Comparison of ENCODE assay signal across 8 cellular contexts in the genomic region with DNA sequence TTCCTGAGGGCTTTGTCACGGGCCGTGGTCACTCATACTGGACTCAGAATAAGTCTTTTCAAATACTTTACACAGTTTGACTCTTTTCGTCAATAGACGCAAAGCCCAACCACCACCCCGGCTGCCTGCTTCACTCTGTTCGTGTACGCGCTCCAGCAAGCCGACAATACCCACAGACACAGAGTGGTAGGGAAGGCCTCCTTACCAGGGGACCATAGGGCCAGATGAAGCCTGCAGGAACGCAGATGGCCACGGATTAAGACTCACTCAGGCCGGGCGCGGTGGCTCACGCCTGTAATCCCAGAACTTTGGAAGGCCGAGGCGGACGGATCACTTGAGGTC. TPM values are rescaled to one million over a fixed set of nuclear protein-coding genes. Genes with fewer than 3 reads are reported as not detected.
DNase-seq lines count a peak whose midpoint lies in the region; ATAC-seq and TF ChIP-seq lines count a peak whose summit lies in the region.

No MANE protein-coding gene starts in this region.

- peak overlapping the region; percentile 80 for H2AK9ac ChIP-seq in IMR-90 (replicated peaks; ENCODE audit: low read depth, low read length, poor library complexity)

- DNase-seq in NOMO-1 treated with DMSO at 0.1 percent for 48 hours (lab: John Stamatoyannopoulos, UW; ENCODE audit: unreplicated experiment) (peak; percentile 20), NOMO-1 treated with dmso at 0.1 percent for 144 hours (lab: John Stamatoyannopoulos, UW; ENCODE audit: unreplicated experiment) (no peak), IMR-90 (peak; percentile 29), left ventricle myocardium superior (no peak), gastrocnemius medialis (no peak), NCI-H510A (lab: John Stamatoyannopoulos, UW) (no peak), GM19240 (ENCODE audit: insufficient read length, low spot score) (no peak)
- DNase-seq in activated naive CD4-positive, alpha-beta T cell treated with anti-CD3 and anti-CD28 coated beads, Interleukin-2, amount 50 U/mL, for 16 hours, result peak; percentile 17

- peak overlapping the region; percentile 89 for H3K27ac ChIP-seq in IMR-90 (ENCODE audit: insufficient read depth, low read length)
- peak overlapping the region; percentile 84 to 93 (median 88) for H3K27ac ChIP-seq in gastrocnemius medialis

- no peak overlapping the region for H3K23ac ChIP-seq in IMR-90 (ENCODE audit: low read depth, low read length)

- H4K8ac ChIP-seq in IMR-90 (ENCODE audit: low read depth in 2 of 2, low read length in 2 of 2), result peak overlapping the region; percentile 34 to 90; a peak in 3 of 4 replicates

- peaks cover 32% of the 10 kb centered on the region for H4K20me1 ChIP-seq in IMR-90 (ENCODE audit: insufficient read depth, low read length)

- H3K4me3 ChIP-seq in IMR-90 (ENCODE audit: insufficient read depth, low read depth, low read length) (peak overlapping the region; percentile 80), gastrocnemius medialis (peak overlapping the region; percentile 79 to 98 (median 86))

- peak overlapping the region; percentile 83 for H3K4ac ChIP-seq in IMR-90 (ENCODE audit: low read depth, low read length)

- H3K14ac ChIP-seq in IMR-90 (replicated peaks; ENCODE audit: low read depth, low read length), result peak overlapping the region; percentile 34

- dilution Hi-C loops in IMR-90 (cut with HindIII; ENCODE audit: low sequenced_read_pairs, unreplicated experiment), result no loop called here

- peak overlapping the region; percentile 48; the same call in 1 of the 2 replicates for H3K56ac ChIP-seq in IMR-90 (ENCODE audit: extremely low read depth, insufficient read depth, low read length)

- peak overlapping the region; percentile 74 for H2AFZ ChIP-seq in IMR-90 (replicated peaks; ENCODE audit: low read length, poor library complexity)

- H2BK5ac ChIP-seq in IMR-90 (ENCODE audit: low read depth, low read length, poor library complexity, severe bottlenecking), result peak overlapping the region; percentile 96

- no peak overlapping the region for H3K18ac ChIP-seq in IMR-90 (ENCODE audit: low read depth, low read length)

- H3K4me2 ChIP-seq in IMR-90 (ENCODE audit: low read depth, low read length), result peak overlapping the region; percentile 86

- H4K5ac ChIP-seq in IMR-90 (ENCODE audit: low read depth, low read length), result peak overlapping the region; percentile 54

- H4K91ac ChIP-seq in IMR-90 (ENCODE audit: insufficient read depth, low read depth, low read length), result peak overlapping the region; percentile 45; the same call in 1 of the 2 replicates

- TF ChIP-seq RAD21 in IMR-90 (IDR thresholded peaks at IDR 0.05; ENCODE audit: low read length), result no peak

- no peak overlapping the region for H2BK15ac ChIP-seq in IMR-90 (ENCODE audit: low read depth, low read length)

- H3K9ac ChIP-seq in IMR-90 (ENCODE audit: low read depth, low read length), result peak overlapping the region; percentile 94

- H2BK20ac ChIP-seq in IMR-90 (ENCODE audit: low read depth, low read length), result no peak overlapping the region

- intact Hi-C loops in IMR-90 (cut with micrococcal nuclease) (no loop called here), left ventricle myocardium superior (cut with micrococcal nuclease) (no loop called here), gastrocnemius medialis (cut with DNase I; ENCODE audit: low total_unique reads) (loop anchor here (2.0 kb wide), 3 partner anchors 30 to 120 kb away; a partner anchor contains a TSS)

- no peak overlapping the region for H2BK120ac ChIP-seq in IMR-90 (ENCODE audit: low read depth, low read length)

- POLR2A ChIA-PET in IMR-90 (lab: Charles Lee; ENCODE audit: unreplicated experiment), result no interaction called here

- peak; percentile 64 for ATAC-seq in IMR-90 (ENCODE audit: low read depth)
- peak; percentile 7 for ATAC-seq in left ventricle myocardium superior
- ATAC-seq in gastrocnemius medialis, result no peak

- H3K9me1 ChIP-seq in IMR-90 (ENCODE audit: insufficient read depth, low read length), result peaks cover 4% of the 10 kb centered on the region; the same call in 1 of the 2 replicates

- TSS peak; percentile 80 for BruUV-seq in IMR-90 (replicated peaks; lab: Mats Ljungman, UMichigan)

- CTCF ChIA-PET in IMR-90 (lab: Yijun Ruan, JAX), result no interaction called here

- 0% methylated on average over 8 of the region's 18 CpGs; no CpG with 5 or more reads in 1 of the 2 experiments for WGBS in IMR-90 (ENCODE audit: extremely low coverage in 2 of 2, insufficient read length in 1 of 2), 2 experiments

- H2AK5ac ChIP-seq in IMR-90 (ENCODE audit: low read depth, low read length), result peak overlapping the region; percentile 89

- H3K9me3 ChIP-seq in IMR-90 (ENCODE audit: control insufficient read depth, insufficient read depth, low read length) (no peaks in the 10 kb centered on the region), gastrocnemius medialis (no peaks in the 10 kb centered on the region)

- TF ChIP-seq CTCF in IMR-90 (conservative IDR thresholded peaks at IDR 0.05; ENCODE audit: low read depth, low read length) (no peak), gastrocnemius medialis (IDR thresholded peaks at IDR 0.05 in 4 of 5, conservative IDR thresholded peaks at IDR 0.05 in 1 of 5) (no peak)

- H3K36me3 ChIP-seq in IMR-90 (ENCODE audit: control insufficient read depth, insufficient read depth, low read length), result peaks cover 2% of the 10 kb centered on the region; the same call in 1 of the 2 replicates
- H3K36me3 ChIP-seq in gastrocnemius medialis, result no peaks in the 10 kb centered on the region

- TF ChIP-seq POLR2A in IMR-90 (IDR thresholded peaks at IDR 0.05; ENCODE audit: low read depth, low read length) (no peak), gastrocnemius medialis (IDR thresholded peaks at IDR 0.05) (no peak)

- in situ Hi-C loops in IMR-90 (cut with MboI; ENCODE audit: low sequenced_read_pairs) (loop anchor here (25.0 kb wide), 1 partner anchor 214 kb away; a partner anchor contains a TSS), gastrocnemius medialis (cut with MboI; ENCODE audit: low sequenced_read_pairs in 4 of 4) (no loop called here)

- H3K27me3 ChIP-seq in IMR-90 (ENCODE audit: control insufficient read depth, insufficient read depth, low read length) (no peaks in the 10 kb centered on the region), gastrocnemius medialis (no peaks in the 10 kb centered on the region)

- H3K79me1 ChIP-seq in IMR-90 (ENCODE audit: low read depth in 1 of 2, low read length in 2 of 2), result peaks cover 10 to 46% of the 10 kb centered on the region in 2 experiments; a peak in 3 of 4 replicates

- peaks cover 1% of the 10 kb centered on the region; the same call in 1 of the 2 replicates for H3K4me1 ChIP-seq in IMR-90 (ENCODE audit: control insufficient read depth, insufficient read depth, low read length)
- H3K4me1 ChIP-seq in gastrocnemius medialis, result peaks cover 10 to 14% of the 10 kb centered on the region in 2 donors

TF ChIP-seq in IMR-90, 13 proteins besides CTCF, POLR2A, EP300 and RAD21:
- peak; percentile 48; the same call in 1 of the 2 replicates for TF ChIP-seq MXI1 (IDR thresholded peaks at IDR 0.05; ENCODE audit: borderline replicate concordance, low read depth, low read length)
- TF ChIP-seq RCOR1 (IDR thresholded peaks at IDR 0.05; ENCODE audit: insufficient replicate concordance, low read length), result no peak

RNA-seq across cellular contexts. Expression of a gene that starts 29.7 kb away (rescaled TPM):
- total RNA-seq in IMR-90 (2012; rRNA removed) (under 0.01 TPM in 2 replicates), left ventricle myocardium superior (not detected), gastrocnemius medialis (not detected)
- 0.09 and 0.17 TPM in 2 replicates for polyA plus RNA-seq in IMR-90 (2012; rRNA removed)
- 0.02 and 0.04 TPM in 2 replicates for polyA plus RNA-seq in IMR-90 (2012; cell fraction: cytosol; rRNA removed)
- 0.41 and 0.62 TPM in 2 replicates for polyA plus RNA-seq in IMR-90 (2012; cell fraction: nucleus; rRNA removed; ENCODE audit: low replicate concordance)

RNA-seq across cellular contexts. Expression of a gene that starts 41.0 kb away (rescaled TPM):
- total RNA-seq in IMR-90 (2012; rRNA removed) (13.8 and 22.2 TPM in 2 replicates), left ventricle myocardium superior (19.8 TPM), gastrocnemius medialis (10 to 100 TPM; 15.4 to 18.1 (median 16.4) TPM)
- polyA plus RNA-seq in IMR-90 (2012; rRNA removed), result 14.9 and 15.0 TPM in 2 replicates
- 6.9 and 10.6 TPM in 2 replicates for polyA plus RNA-seq in IMR-90 (2012; cell fraction: cytosol; rRNA removed)
- polyA plus RNA-seq in IMR-90 (2012; cell fraction: nucleus; rRNA removed; ENCODE audit: low replicate concordance), result 30.3 and 65.5 TPM in 2 replicates

RNA-seq across cellular contexts. Expression of a gene that starts 41.2 kb away (rescaled TPM):
- total RNA-seq in IMR-90 (2012; rRNA removed) (27.2 and 28.0 TPM in 2 replicates), left ventricle myocardium superior (16.8 TPM), gastrocnemius medialis (10 to 100 TPM in 1 of 4 donors, 1 to 10 TPM in 3; 4.6 to 16.4 (median 5.9) TPM)
- 16.8 and 17.1 TPM in 2 replicates for polyA plus RNA-seq in IMR-90 (2012; rRNA removed)
- polyA plus RNA-seq in IMR-90 (2012; cell fraction: cytosol; rRNA removed), result 12.3 and 16.3 TPM in 2 replicates
- 63.8 and 113 TPM in 2 replicates for polyA plus RNA-seq in IMR-90 (2012; cell fraction: nucleus; rRNA removed; ENCODE audit: low replicate concordance)

Comparison
In these comparisons a context has a peak if more than half of its experiments do, and no peak if none do; other contexts are left out.
1. DNase-seq: peak in NOMO-1 treated with DMSO at 0.1 percent for 48 hours (single experiment), IMR-90 (single experiment) and activated naive CD4-positive, alpha-beta T cell treated with anti-CD3 and anti-CD28 coated beads, Interleukin-2, amount 50 U/mL, for 16 hours (single experiment); none in NOMO-1 treated with dmso at 0.1 percent for 144 hours (single experiment), left ventricle myocardium superior (single experiment), gastrocnemius medialis (0 of 2), NCI-H510A (single experiment) and GM19240 (single experiment).
2. ATAC-seq: peak in IMR-90 (single experiment) and left ventricle myocardium superior (single experiment); none in gastrocnemius medialis (0 of 2).